In genomic region chr3:95459706-95460105, GRCh38 we compare ENCODE assay signal across 17 cellular contexts.
A peak's percentile ranks its signal among the peaks of the same experiment; 100 is the strongest.
DNase-seq lines count a peak whose midpoint lies in the region; ATAC-seq and TF ChIP-seq lines count a peak whose summit lies in the region.
"Had no signal": no experiment of that assay in that cellular context is flagged by ENCODE, and none has a peak within 500 bp of the region (broad histone marks: within the 10 kb centered on the region; RNA-seq: fewer than 3 reads in every experiment).

No MANE protein-coding gene starts in this region.

- no peak for DNase-seq in Right ventricle myocardium superior
- DNase-seq in cardiac septum (ENCODE audit: low spot score) = no peak
- peak; percentile 71 for DNase-seq in cerebellar cortex (ENCODE audit: low spot score)
- DNase-seq in left ventricle myocardium inferior = no peak
- no peak for DNase-seq in upper lobe of right lung
- no peak for DNase-seq in DMS53 (lab: John Stamatoyannopoulos, UW)
- no peak for DNase-seq in psoas muscle
- DNase-seq: 8988T; CD4-positive, alpha-beta memory T cell; DMS153; DMS79 treated with DMSO at 0.1 percent for 48 hours; HCEC 1CT; HFFc6 had no signal

- H3K9me3 ChIP-seq in left ventricle myocardium inferior (replicated peaks) (no peaks in the 10 kb centered on the region), upper lobe of right lung (no peaks in the 10 kb centered on the region), psoas muscle (no peaks in the 10 kb centered on the region)
- H3K9me3 ChIP-seq: BLaER1 had no signal

- ATAC-seq in Right ventricle myocardium superior (ENCODE audit: poor library complexity) = peak; percentile 46
- no peak for ATAC-seq in upper lobe of right lung
- no peak for ATAC-seq in psoas muscle
- ATAC-seq in HG02870 (IDR thresholded peaks at IDR 0.05; ENCODE audit: unreplicated experiment) = no peak
- ATAC-seq: GM12878, HepG2 had no signal

- H3K36me3 ChIP-seq in left ventricle myocardium inferior (no peaks in the 10 kb centered on the region), upper lobe of right lung (no peaks in the 10 kb centered on the region), psoas muscle (ENCODE audit: insufficient read depth in 1 of 2, low read depth in 1 of 2) (no peaks in the 10 kb centered on the region)
- H3K36me3 ChIP-seq: BLaER1 had no signal

- no peak for TF ChIP-seq CTCF in left ventricle myocardium inferior (IDR thresholded peaks at IDR 0.05; ENCODE audit: borderline replicate concordance)
- TF ChIP-seq CTCF in upper lobe of right lung (IDR thresholded peaks at IDR 0.05) = no peak
- no peak for TF ChIP-seq CTCF in psoas muscle (IDR thresholded peaks at IDR 0.05)

- intact Hi-C loops in Right ventricle myocardium superior (cut with DNase I) = no loop called here
- intact Hi-C loops in cardiac septum (cut with DNase I) = no loop called here
- intact Hi-C loops in left ventricle myocardium inferior (cut with micrococcal nuclease) = no loop called here
- intact Hi-C loops in upper lobe of right lung (cut with DNase I) = no loop called here
- intact Hi-C loops in psoas muscle (cut with DNase I) = no loop called here

- H3K4me3 ChIP-seq in left ventricle myocardium inferior (no peak overlapping the region), upper lobe of right lung (no peak overlapping the region), psoas muscle (no peak overlapping the region)
- H3K4me3 ChIP-seq: BLaER1, GM12878 had no signal

- WGBS in psoas muscle, 3 donors = 18 to 28% (median 20%) methylated on average over 3 of the region's 3 CpGs

- H3K27me3 ChIP-seq in left ventricle myocardium inferior (ENCODE audit: low read depth) (no peaks in the 10 kb centered on the region), upper lobe of right lung (no peaks in the 10 kb centered on the region), psoas muscle (ENCODE audit: insufficient read depth in 3 of 3, low read length in 2 of 3) (no peaks in the 10 kb centered on the region)
- H3K27me3 ChIP-seq: BLaER1 had no signal

- H3K4me1 ChIP-seq in left ventricle myocardium inferior (peaks cover 8% of the 10 kb centered on the region), upper lobe of right lung (no peaks in the 10 kb centered on the region), psoas muscle (no peaks in the 10 kb centered on the region)
- H3K4me1 ChIP-seq: BLaER1 had no signal

- H3K27ac ChIP-seq in left ventricle myocardium inferior (replicated peaks) (peak overlapping the region; percentile 74), upper lobe of right lung (peak overlapping the region; percentile 21), psoas muscle (no peak overlapping the region)
- H3K27ac ChIP-seq: BLaER1 had no signal
